ENCODE assay signal across 10 cellular contexts in genomic region chrX:69152398-69152797, GRCh38. TPM values are rescaled to one million over a fixed set of nuclear protein-coding genes. Genes with fewer than 3 reads are reported as not detected.
A peak's percentile ranks its signal among the peaks of the same experiment; 100 is the strongest.
DNase-seq lines count a peak whose midpoint lies in the region; ATAC-seq and TF ChIP-seq lines count a peak whose summit lies in the region.
"Had no signal": no experiment of that assay in that cellular context is flagged by ENCODE, and none has a peak within 500 bp of the region (broad histone marks: within the 10 kb centered on the region; RNA-seq: fewer than 3 reads in every experiment).

No MANE protein-coding gene starts in this region.

- H3K9me3 ChIP-seq in right atrium auricular region (no peaks in the 10 kb centered on the region), aorta (ENCODE audit: control insufficient read depth, low read length) (no peaks in the 10 kb centered on the region)

- H3K27me3 ChIP-seq in right atrium auricular region (no peaks in the 10 kb centered on the region), aorta (ENCODE audit: control insufficient read depth in 1 of 2, insufficient read depth in 2 of 2, low read length in 1 of 2) (no peaks in the 10 kb centered on the region)

- no peaks in the 10 kb centered on the region for H3K36me3 ChIP-seq in right atrium auricular region
- no peaks in the 10 kb centered on the region for H3K36me3 ChIP-seq in aorta (ENCODE audit: control insufficient read depth in 1 of 2, insufficient read depth in 2 of 2, low read length in 1 of 2)

- no peak overlapping the region for H3K4me3 Mint-ChIP-seq in chondrocyte (ENCODE audit: unreplicated experiment)
- H3K4me3 Mint-ChIP-seq: nephron progenitor cell had no signal

- WGBS in aorta, 2 donors: 56 to 63% methylated on average over 1 of the region's 1 CpG

- H3K27ac ChIP-seq in right atrium auricular region (no peak overlapping the region), aorta (ENCODE audit: low read depth in 1 of 2, low read length in 2 of 2) (no peak overlapping the region)

- H3K36me3 Mint-ChIP-seq in chondrocyte (ENCODE audit: low read depth): no peaks in the 10 kb centered on the region

- intact Hi-C loops in Right ventricle myocardium superior (cut with DNase I) (loop anchor here (10.0 kb wide), 1 partner anchor 132 kb away; no protein-coding TSS in a partner anchor), left colon (cut with DNase I, micrococcal nuclease) (no loop called here), aorta (cut with DNase I) (no loop called here)

- no peak overlapping the region for H3K27ac Mint-ChIP-seq in chondrocyte (ENCODE audit: unreplicated experiment)

- H3K9me3 Mint-ChIP-seq in chondrocyte (ENCODE audit: low read depth): no peaks in the 10 kb centered on the region

- H3K4me1 ChIP-seq in right atrium auricular region (no peaks in the 10 kb centered on the region), aorta (ENCODE audit: control insufficient read depth in 1 of 2, insufficient read depth in 2 of 2, low read length in 2 of 2) (peaks cover 0 to 2% of the 10 kb centered on the region in 2 donors)

- peak; percentile 68 for DNase-seq in Right ventricle myocardium superior
- DNase-seq in right atrium auricular region (ENCODE audit: low spot score): no peak
- peak; percentile 16 for DNase-seq in SKM-1 (lab: John Stamatoyannopoulos, UW; ENCODE audit: unreplicated experiment)
- peak in 1 of 2 donors; percentile 73 for DNase-seq in left colon
- peak; percentile 68 to 79 for DNase-seq in aorta
- no peak for DNase-seq in chondrocyte (ENCODE audit: low spot score)
- no peak for DNase-seq in stimulated activated naive CD8-positive, alpha-beta T cell treated with anti-CD3 and anti-CD28 coated beads, Interleukin-15, Interleukin-2, amounts not matched to agents 100 U/mL and 50 U/mL, for 24 hours
- DNase-seq: amniotic stem cell, nephron progenitor cell had no signal

- no peaks in the 10 kb centered on the region for H3K4me1 Mint-ChIP-seq in chondrocyte (ENCODE audit: low read depth)

- H3K27me3 Mint-ChIP-seq in chondrocyte (ENCODE audit: low read depth): no peaks in the 10 kb centered on the region

- no peak overlapping the region for H3K4me3 ChIP-seq in right atrium auricular region
- no peak overlapping the region for H3K4me3 ChIP-seq in aorta (ENCODE audit: low read length in 2 of 2)

- ATAC-seq in Right ventricle myocardium superior (ENCODE audit: poor library complexity) (no peak), left colon (peak; percentile 65), aorta (ENCODE audit: low FRiP score) (no peak), HG03342 (IDR thresholded peaks at IDR 0.05; ENCODE audit: unreplicated experiment) (no peak)
- no peak for ATAC-seq in stimulated activated naive CD8-positive, alpha-beta T cell treated with anti-CD3 and anti-CD28 coated beads, Interleukin-15, Interleukin-2, amounts not matched to agents 100 U/mL and 50 U/mL, for 24 hours

- TF ChIP-seq CTCF in right atrium auricular region (IDR thresholded peaks at IDR 0.05): no peak
- TF ChIP-seq CTCF in chondrocyte (IDR thresholded peaks at IDR 0.05): no peak

RNA-seq across cellular contexts. Expression of gene PJA1, which starts 12.9 kb away (rescaled TPM):
- total RNA-seq in Right ventricle myocardium superior (13.3 TPM), right atrium auricular region (10 to 100 TPM; 11.7 to 18.8 TPM), left colon (1 to 10 TPM; 5.8 to 6.7 TPM), aorta (10 to 100 TPM; 26.1 to 28.1 TPM), chondrocyte (20.7 to 34.8 TPM (median 30.1 TPM) in 3 replicates)
- 10 to 100 TPM; 11.1 to 33.3 TPM for polyA plus RNA-seq in aorta

Comparison
In these comparisons a context has a peak if more than half of its experiments do, and no peak if none do; other contexts are left out.
1. DNase-seq: peak in Right ventricle myocardium superior (single experiment), SKM-1 (single experiment) and aorta (2 of 2); none in right atrium auricular region (single experiment), chondrocyte (single experiment) and stimulated activated naive CD8-positive, alpha-beta T cell treated with anti-CD3 and anti-CD28 coated beads, Interleukin-15, Interleukin-2, amounts not matched to agents 100 U/mL and 50 U/mL, for 24 hours (single experiment).